8 cellular contexts compared by ENCODE assay signal in genomic region chr19:489418-490196, GRCh38. TPM values are rescaled to one million over a fixed set of nuclear protein-coding genes. Genes with fewer than 3 reads are reported as not detected.
DNase-seq lines count a peak whose midpoint lies in the region; ATAC-seq and TF ChIP-seq lines count a peak whose summit lies in the region.

No MANE protein-coding gene starts in this region.

- H3K27ac ChIP-seq in iPS-20b (ENCODE audit: low read length) (no peak overlapping the region), smooth muscle cell (ENCODE audit: low read depth) (no peak overlapping the region)

- peak overlapping the region; percentile 47 for H2AFZ ChIP-seq in smooth muscle cell (ENCODE audit: low read depth)

- H3F3A ChIP-seq in smooth muscle cell (ENCODE audit: low read depth) = peaks cover 8% of the 10 kb centered on the region

- H3K9ac ChIP-seq in ES-I3 (ENCODE audit: low read depth, low read length) (peak overlapping the region; percentile 98), iPS-20b (ENCODE audit: low read depth, low read length) (peak overlapping the region; percentile 49; the same call in 1 of the 2 replicates), smooth muscle cell (ENCODE audit: low read depth) (peak overlapping the region; percentile 50)

- 27% methylated on average over 31 of the region's 61 CpGs for WGBS in smooth muscle cell (ENCODE audit: low lambda C conversion rate)

- peaks cover 5% of the 10 kb centered on the region; the same call in 1 of the 2 replicates for H3K4me1 ChIP-seq in ES-I3 (ENCODE audit: insufficient read depth, low read length)
- H3K4me1 ChIP-seq in iPS-20b (ENCODE audit: insufficient read depth, low read length) = peaks cover 4% of the 10 kb centered on the region; the same call in 1 of the 2 replicates
- H3K4me1 ChIP-seq in smooth muscle cell (ENCODE audit: low read depth) = peaks cover 16% of the 10 kb centered on the region

- no peaks in the 10 kb centered on the region for H3K79me2 ChIP-seq in smooth muscle cell (ENCODE audit: low read depth)

- ATAC-seq in HG03159 (IDR thresholded peaks at IDR 0.05; ENCODE audit: unreplicated experiment) = peak; percentile 6
- ATAC-seq in HG03432 (IDR thresholded peaks at IDR 0.05; ENCODE audit: unreplicated experiment) = no peak

- H3K36me3 ChIP-seq in ES-I3 (ENCODE audit: insufficient read depth, low read length) = no peaks in the 10 kb centered on the region
- H3K36me3 ChIP-seq in iPS-20b (ENCODE audit: insufficient read depth, low read depth, low read length) = no peaks in the 10 kb centered on the region
- no peaks in the 10 kb centered on the region for H3K36me3 ChIP-seq in smooth muscle cell (ENCODE audit: low read depth)

- DNase-seq in astrocyte of the hippocampus (ENCODE audit: low read depth, low spot score) (peak; percentile 55), smooth muscle cell (lab: John Stamatoyannopoulos, UW; ENCODE audit: unreplicated experiment) (no peak), HCEC 1CT (no peak), NCI-H748 (lab: John Stamatoyannopoulos, UW; ENCODE audit: unreplicated experiment) (no peak)

- H4K20me1 ChIP-seq in smooth muscle cell (ENCODE audit: low read depth) = no peaks in the 10 kb centered on the region

- H3K9me3 ChIP-seq in ES-I3 (ENCODE audit: control insufficient read depth, insufficient read depth, low read length) = no peaks in the 10 kb centered on the region
- H3K9me3 ChIP-seq in iPS-20b (ENCODE audit: insufficient read depth, low read depth, low read length) = no peaks in the 10 kb centered on the region
- no peaks in the 10 kb centered on the region for H3K9me3 ChIP-seq in smooth muscle cell (replicated peaks; ENCODE audit: low read depth)

- H3K4me3 ChIP-seq in iPS-20b (ENCODE audit: low read length) (peak overlapping the region; percentile 75), smooth muscle cell (peak overlapping the region; percentile 98)

- peaks cover 15% of the 10 kb centered on the region for H3K27me3 ChIP-seq in iPS-20b (ENCODE audit: insufficient read depth, low read length)
- H3K27me3 ChIP-seq in smooth muscle cell (ENCODE audit: low read depth) = no peaks in the 10 kb centered on the region

- no peak for TF ChIP-seq CTCF in smooth muscle cell (IDR thresholded peaks at IDR 0.05; ENCODE audit: borderline replicate concordance, insufficient read depth, poor library complexity, severe bottlenecking)

- peak overlapping the region; percentile 89 for H3K4me2 ChIP-seq in smooth muscle cell

RNA-seq across cellular contexts. Expression of gene MADCAM1, which starts 6.7 kb away (rescaled TPM):
- total RNA-seq in smooth muscle cell = not detected in 2 replicates
- 0.24 TPM in 1 of 2 replicates, not detected in the other for polyA plus RNA-seq in smooth muscle cell

RNA-seq across cellular contexts. Expression of gene TPGS1, which starts 17.7 kb away (rescaled TPM):
- total RNA-seq in smooth muscle cell = 14.6 and 20.5 TPM in 2 replicates
- 49.3 and 51.3 TPM in 2 replicates for polyA plus RNA-seq in smooth muscle cell

RNA-seq across cellular contexts. Expression of gene SHC2, which starts 28.8 kb away (rescaled TPM):
- total RNA-seq in smooth muscle cell = 10.8 and 15.6 TPM in 2 replicates
- 29.3 and 34.5 TPM in 2 replicates for polyA plus RNA-seq in smooth muscle cell

RNA-seq across cellular contexts. Expression of gene CDC34, which starts 42.0 kb away (rescaled TPM):
- total RNA-seq in smooth muscle cell = 67.7 and 72.7 TPM in 2 replicates
- 151 and 159 TPM in 2 replicates for polyA plus RNA-seq in smooth muscle cell

RNA-seq across cellular contexts. Expression of gene GZMM, which starts 54.2 kb away (rescaled TPM):
- not detected in 2 replicates for total RNA-seq in smooth muscle cell
- 0.23 and 0.64 TPM in 2 replicates for polyA plus RNA-seq in smooth muscle cell
